In genomic region chr3:72270072-72270611, GRCh38 we compare ENCODE assay signal across 8 cellular contexts.
DNase-seq lines count a peak whose midpoint lies in the region; ATAC-seq and TF ChIP-seq lines count a peak whose summit lies in the region.

No MANE protein-coding gene starts in this region.

- no peaks in the 10 kb centered on the region for H3K9me2 ChIP-seq in Loucy (replicated peaks; ENCODE audit: low read depth, low read length)

- POLR2A ChIA-PET in Caco-2 (lab: Charles Lee): no interaction called here

- no peaks in the 10 kb centered on the region for H3K9me3 Mint-ChIP-seq in Caco-2 (ENCODE audit: unreplicated experiment)
- H3K9me3 Mint-ChIP-seq in neural progenitor cell: no peaks in the 10 kb centered on the region

- H3K9ac ChIP-seq in Loucy (ENCODE audit: low read depth, low read length, poor library complexity, severe bottlenecking) (peak overlapping the region; percentile 42), neural progenitor cell (no peak overlapping the region)

- H3K79me2 ChIP-seq in Loucy (ENCODE audit: insufficient read depth, low read length) (no peaks in the 10 kb centered on the region), neural progenitor cell (ENCODE audit: low read depth) (no peaks in the 10 kb centered on the region)

- TF ChIP-seq CTCF in Caco-2 (IDR thresholded peaks at IDR 0.05; ENCODE audit: insufficient read depth in 1 of 2, low read depth in 1 of 2, low read length in 1 of 2, severe bottlenecking in 1 of 2, unreplicated experiment in 1 of 2) (no peak), Loucy (conservative IDR thresholded peaks at IDR 0.05; ENCODE audit: low read length) (no peak), astrocyte of the spinal cord (IDR thresholded peaks at IDR 0.05; ENCODE audit: low read depth, low read length) (no peak), upper lobe of right lung (IDR thresholded peaks at IDR 0.05) (no peak), neural progenitor cell (IDR thresholded peaks at IDR 0.05) (no peak)

- H3K4me1 ChIP-seq in Caco-2 (peaks cover 14% of the 10 kb centered on the region), Loucy (ENCODE audit: insufficient read depth, low read length, poor library complexity, severe bottlenecking) (peaks cover 74% of the 10 kb centered on the region), upper lobe of right lung (peaks cover 50% of the 10 kb centered on the region), neural progenitor cell (peaks cover 31% of the 10 kb centered on the region)

- peaks cover 19% of the 10 kb centered on the region for H3K4me1 Mint-ChIP-seq in Caco-2 (ENCODE audit: low read depth, unreplicated experiment)
- peaks cover 40% of the 10 kb centered on the region for H3K4me1 Mint-ChIP-seq in neural progenitor cell

- DNase-seq in Caco-2: peak; percentile 62 to 66
- DNase-seq in astrocyte of the spinal cord (ENCODE audit: low read depth, low spot score): peak; percentile 96
- DNase-seq in left kidney (ENCODE audit: low read depth, low spot score): peak; percentile 67
- peak; percentile 85 for DNase-seq in upper lobe of right lung
- no peak for DNase-seq in GF-D8 (lab: John Stamatoyannopoulos, UW)
- no peak for DNase-seq in neural progenitor cell (ENCODE audit: low spot score)
- no peak for DNase-seq in DMS79 (lab: John Stamatoyannopoulos, UW)

- H3K27ac ChIP-seq in upper lobe of right lung (peak overlapping the region; percentile 56), neural progenitor cell (no peak overlapping the region)

- no peaks in the 10 kb centered on the region for H3K27me3 Mint-ChIP-seq in Caco-2 (ENCODE audit: insufficient read depth, unreplicated experiment)
- peaks cover 10% of the 10 kb centered on the region for H3K27me3 Mint-ChIP-seq in neural progenitor cell (ENCODE audit: insufficient read depth, low read depth)

- H3K36me3 ChIP-seq in Caco-2 (ENCODE audit: control insufficient read depth, insufficient read depth, low read length) (no peaks in the 10 kb centered on the region), Loucy (ENCODE audit: insufficient read depth, low read length) (no peaks in the 10 kb centered on the region), upper lobe of right lung (no peaks in the 10 kb centered on the region), neural progenitor cell (no peaks in the 10 kb centered on the region)

- no TSS peak for BruUV-seq in Caco-2 (replicated peaks; lab: Mats Ljungman, UMichigan)

- intact Hi-C loops in Caco-2 (cut with micrococcal nuclease; ENCODE audit: unreplicated experiment): loop anchor here (10.0 kb wide), 1 partner anchor 555 kb away; no protein-coding TSS in a partner anchor
- intact Hi-C loops in upper lobe of right lung (cut with DNase I): no loop called here

- H3K27me3 ChIP-seq in Caco-2 (replicated peaks; ENCODE audit: control insufficient read depth, insufficient read depth, low read length): no peaks in the 10 kb centered on the region
- no peaks in the 10 kb centered on the region for H3K27me3 ChIP-seq in Loucy (ENCODE audit: insufficient read depth, low read length, poor library complexity, severe bottlenecking)
- no peaks in the 10 kb centered on the region for H3K27me3 ChIP-seq in upper lobe of right lung
- no peaks in the 10 kb centered on the region for H3K27me3 ChIP-seq in neural progenitor cell

- H3K4me3 Mint-ChIP-seq in Caco-2 (ENCODE audit: unreplicated experiment): no peak overlapping the region
- H3K4me3 Mint-ChIP-seq in neural progenitor cell: no peak overlapping the region

- CTCF ChIA-PET in Caco-2 (lab: Charles Lee): no interaction called here

- in situ Hi-C loops in astrocyte of the spinal cord (cut with HindIII; ENCODE audit: low sequenced_read_pairs): no loop called here

- H3K4me3 ChIP-seq in Caco-2 (ENCODE audit: low read depth, low read length): no peak overlapping the region
- no peak overlapping the region for H3K4me3 ChIP-seq in Loucy (ENCODE audit: low read length, poor library complexity, severe bottlenecking)
- H3K4me3 ChIP-seq in astrocyte of the spinal cord (ENCODE audit: low read depth, low read length): no peak overlapping the region
- H3K4me3 ChIP-seq in upper lobe of right lung: no peak overlapping the region
- no peak overlapping the region for H3K4me3 ChIP-seq in neural progenitor cell

- H3K9me3 ChIP-seq in Caco-2: no peaks in the 10 kb centered on the region
- H3K9me3 ChIP-seq in Loucy (ENCODE audit: insufficient read depth, low read depth, low read length): no peaks in the 10 kb centered on the region
- H3K9me3 ChIP-seq in upper lobe of right lung: no peaks in the 10 kb centered on the region
- H3K9me3 ChIP-seq in neural progenitor cell (ENCODE audit: low read depth): no peaks in the 10 kb centered on the region

- no peaks in the 10 kb centered on the region for H3K36me3 Mint-ChIP-seq in Caco-2 (ENCODE audit: insufficient read depth, unreplicated experiment)
- H3K36me3 Mint-ChIP-seq in neural progenitor cell: no peaks in the 10 kb centered on the region

- H4K20me1 ChIP-seq in Loucy (ENCODE audit: insufficient read depth, low read length, poor library complexity, severe bottlenecking) (no peaks in the 10 kb centered on the region), neural progenitor cell (ENCODE audit: low read depth) (no peaks in the 10 kb centered on the region)

- no peak overlapping the region for H2AFZ ChIP-seq in Loucy (ENCODE audit: low read length)
- no peak overlapping the region for H2AFZ ChIP-seq in neural progenitor cell (replicated peaks)

- H3F3A ChIP-seq in Loucy (ENCODE audit: low read depth): no peaks in the 10 kb centered on the region
- no peaks in the 10 kb centered on the region for H3F3A ChIP-seq in neural progenitor cell (ENCODE audit: low read depth)

- peak; percentile 80 for ATAC-seq in upper lobe of right lung

- peak overlapping the region; percentile 69 for H3K27ac Mint-ChIP-seq in Caco-2 (ENCODE audit: unreplicated experiment)
- H3K27ac Mint-ChIP-seq in neural progenitor cell: no peak overlapping the region

- H3K4me2 ChIP-seq in Loucy (ENCODE audit: low read depth, low read length, poor library complexity, severe bottlenecking) (no peak overlapping the region), neural progenitor cell (no peak overlapping the region)

Comparison
In these comparisons a context has a peak if more than half of its experiments do, and no peak if none do; other contexts are left out.
1. DNase-seq: peak in Caco-2 (2 of 2), astrocyte of the spinal cord (single experiment), left kidney (single experiment) and upper lobe of right lung (single experiment); none in GF-D8 (single experiment), neural progenitor cell (single experiment) and DMS79 (single experiment).